Comparison of ENCODE assay signal across 9 cellular contexts in the genomic region with DNA sequence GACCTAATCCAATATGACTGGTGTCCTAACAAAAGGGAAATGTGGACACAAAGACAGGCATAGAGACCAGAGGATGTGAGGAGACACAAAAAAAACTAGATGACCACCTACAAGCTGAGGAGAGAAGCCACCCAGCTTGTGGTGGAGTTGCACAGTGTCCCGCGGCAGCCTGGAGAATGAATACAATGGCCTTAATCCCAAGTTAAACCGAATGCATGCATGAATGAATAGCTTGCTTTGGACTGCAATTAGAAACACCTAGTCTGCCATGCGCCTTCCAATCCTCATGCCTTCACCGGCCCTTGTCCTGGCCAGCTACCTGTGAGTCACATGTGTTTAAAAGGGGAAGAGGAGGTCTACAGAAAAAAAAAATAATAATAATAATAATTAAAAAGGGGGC.
DNase-seq lines count a peak whose midpoint lies in the region; TF ChIP-seq lines count a peak whose summit lies in the region.
"Had no signal": no experiment of that assay in that cellular context is flagged by ENCODE, and none has a peak within 500 bp of the region (broad histone marks: within the 10 kb centered on the region; RNA-seq: fewer than 3 reads in every experiment).

No MANE protein-coding gene starts in this region.

- no peak overlapping the region for H3K4me2 ChIP-seq in neuronal stem cell (ENCODE audit: insufficient read depth, low read length, poor library complexity, severe bottlenecking)

- H3K79me1 ChIP-seq in neuronal stem cell (ENCODE audit: low read depth, low read length): no peaks in the 10 kb centered on the region

- no peak overlapping the region for H2AFZ ChIP-seq in neuronal stem cell (ENCODE audit: low read length)

- no peak overlapping the region for H2BK12ac ChIP-seq in neuronal stem cell (ENCODE audit: low read length)

- H3K27ac ChIP-seq in neuronal stem cell (replicated peaks; ENCODE audit: low read length) (no peak overlapping the region), Peyer's patch (no peak overlapping the region)
- H3K27ac ChIP-seq: C4-2B had no signal

- peaks cover 0 to 2% of the 10 kb centered on the region in 2 donors for H3K4me1 ChIP-seq in neuronal stem cell (ENCODE audit: control insufficient read depth in 2 of 2, insufficient read depth in 1 of 2, low read depth in 1 of 2, low read length in 2 of 2)
- peaks cover 0 to 5% (median 0%) of the 10 kb centered on the region in 4 donors for H3K4me1 ChIP-seq in Peyer's patch

- no peak overlapping the region for H2AK5ac ChIP-seq in neuronal stem cell (ENCODE audit: low read depth, low read length)

- no peak overlapping the region for H3K9ac ChIP-seq in neuronal stem cell (ENCODE audit: low read depth, low read length, poor library complexity)

- no CpG with 5 or more reads among the region's 5 CpGs for WGBS in neuronal stem cell (ENCODE audit: extremely low coverage in 2 of 2, insufficient read length in 2 of 2, insufficient replicate concordance in 1 of 2), 2 donors

- no peak overlapping the region for H2BK5ac ChIP-seq in neuronal stem cell (ENCODE audit: low read length)

- H3K23ac ChIP-seq in neuronal stem cell (ENCODE audit: low read depth, low read length, poor library complexity): no peak overlapping the region

- H3K4ac ChIP-seq in neuronal stem cell (ENCODE audit: low read length): no peak overlapping the region

- H3K36me3 ChIP-seq in neuronal stem cell (replicated peaks in 1 of 2; ENCODE audit: control insufficient read depth in 2 of 2, insufficient read depth in 2 of 2, low read length in 2 of 2) (no peaks in the 10 kb centered on the region), Peyer's patch (no peaks in the 10 kb centered on the region)

- H3K14ac ChIP-seq in neuronal stem cell (ENCODE audit: low read length): no peak overlapping the region

- H3K27me3 ChIP-seq in neuronal stem cell (ENCODE audit: control insufficient read depth in 3 of 3, insufficient read depth in 3 of 3, low read depth in 1 of 3, low read length in 3 of 3) (peaks cover 0 to 31% (median 0%) of the 10 kb centered on the region in 3 experiments), Peyer's patch (no peaks in the 10 kb centered on the region)

- no peak for TF ChIP-seq CTCF in epithelial cell of esophagus (IDR thresholded peaks at IDR 0.05; ENCODE audit: insufficient read depth, low read depth, low read length, missing control alignments)
- no peak for TF ChIP-seq CTCF in Peyer's patch (IDR thresholded peaks at IDR 0.05)

- no peak overlapping the region for H3K4me3 ChIP-seq in epithelial cell of esophagus (ENCODE audit: low read length)
- no peak overlapping the region for H3K4me3 ChIP-seq in neuronal stem cell (ENCODE audit: low read length in 2 of 2)
- H3K4me3 ChIP-seq in Peyer's patch: no peak overlapping the region

- H2BK15ac ChIP-seq in neuronal stem cell (ENCODE audit: low read length): no peak overlapping the region

- H4K91ac ChIP-seq in neuronal stem cell (ENCODE audit: low read depth, low read length, poor library complexity): no peak overlapping the region

- DNase-seq in DMS53 treated with DMSO at 0.1 percent for 48 hours (lab: John Stamatoyannopoulos, UW; ENCODE audit: unreplicated experiment) (peak; percentile 70), NCI-H69 (lab: John Stamatoyannopoulos, UW) (peak; percentile 2), epithelial cell of esophagus (ENCODE audit: low read depth) (peak; percentile 44), neuronal stem cell (ENCODE audit: low spot score) (peak; percentile 48), iPS-NIHi11 (ENCODE audit: low spot score) (no peak), GF-D8 (lab: John Stamatoyannopoulos, UW) (no peak), Peyer's patch (no peak)
- DNase-seq: SIG-M5 had no signal

- H3K9me3 ChIP-seq in neuronal stem cell (replicated peaks in 1 of 2; ENCODE audit: control insufficient read depth in 2 of 2, insufficient read depth in 1 of 2, low read depth in 1 of 2, low read length in 2 of 2) (no peaks in the 10 kb centered on the region), Peyer's patch (no peaks in the 10 kb centered on the region)

- no peak for TF ChIP-seq POLR2A in Peyer's patch (IDR thresholded peaks at IDR 0.05)

- no peak overlapping the region for H4K8ac ChIP-seq in neuronal stem cell (ENCODE audit: low read depth, low read length)

- no peak overlapping the region for H2BK120ac ChIP-seq in neuronal stem cell (ENCODE audit: low read depth, low read length)

- no peak overlapping the region for H3K18ac ChIP-seq in neuronal stem cell (ENCODE audit: low read length)

Comparison
In these comparisons a context has a peak if more than half of its experiments do, and no peak if none do; other contexts are left out.
1. DNase-seq: peak in DMS53 treated with DMSO at 0.1 percent for 48 hours (single experiment), NCI-H69 (single experiment), epithelial cell of esophagus (single experiment) and neuronal stem cell (single experiment); none in iPS-NIHi11 (single experiment), GF-D8 (single experiment) and Peyer's patch (0 of 3).